1 cellular context compared by ENCODE assay signal in genomic region chr14:88044129-88044727, GRCh38.
TF ChIP-seq lines count a peak whose summit lies in the region.

No MANE protein-coding gene starts in this region.

TF ChIP-seq in SK-N-SH treated with all-trans-retinoic acid at 6 μM for 48 hours, 23 proteins besides CTCF, POLR2A, EP300 and RAD21 (continued from another document):
- TF ChIP-seq CSRNP3 (CRISPR knock-in tag; IDR thresholded peaks at IDR 0.05) = no peak
- TF ChIP-seq ZNF70 (CRISPR knock-in tag; IDR thresholded peaks at IDR 0.05) = no peak
- TF ChIP-seq ZC3H10 (CRISPR knock-in tag; IDR thresholded peaks at IDR 0.05) = no peak
- no peak for TF ChIP-seq SNAI2 (CRISPR knock-in tag; IDR thresholded peaks at IDR 0.05)
- TF ChIP-seq POU6F1 (CRISPR knock-in tag; IDR thresholded peaks at IDR 0.05; ENCODE audit: borderline replicate concordance, low read depth) = no peak
- no peak for TF ChIP-seq ZFP30 (CRISPR knock-in tag; IDR thresholded peaks at IDR 0.05)
- no peak for TF ChIP-seq RARB (CRISPR knock-in tag; IDR thresholded peaks at IDR 0.05)
- no peak for TF ChIP-seq TSHZ2 (CRISPR knock-in tag; IDR thresholded peaks at IDR 0.05)
- no peak for TF ChIP-seq ARNTL (CRISPR knock-in tag; IDR thresholded peaks at IDR 0.05; ENCODE audit: borderline replicate concordance, low read depth)
- TF ChIP-seq ZFP3 (CRISPR knock-in tag; IDR thresholded peaks at IDR 0.05) = no peak
- no peak for TF ChIP-seq PATZ1 (CRISPR knock-in tag; IDR thresholded peaks at IDR 0.05; ENCODE audit: borderline replicate concordance)
